Comparison of ENCODE assay signal across 1 cellular context in genomic region chr14:22383515-22384166, GRCh38.
A peak's percentile ranks its signal among the peaks of the same experiment; 100 is the strongest.
TF ChIP-seq lines count a peak whose summit lies in the region.

No MANE protein-coding gene starts in this region.

TF ChIP-seq in GM12878, 131 proteins besides CTCF, POLR2A, EP300 and RAD21 (continued from another document and continues in another):
- TF ChIP-seq PRDM15 (CRISPR knock-in tag; IDR thresholded peaks at IDR 0.05), result peak; percentile 66; the same call in 1 of the 2 replicates
- TF ChIP-seq NR2C2 (IDR thresholded peaks at IDR 0.05; ENCODE audit: borderline replicate concordance, control insufficient read depth, insufficient read length, low read depth), result no peak
- 0 out of 2 replicates have a peak, but pooled peaks have one; percentile 60 for TF ChIP-seq NR2F1 (conservative IDR thresholded peaks at IDR 0.05)
- TF ChIP-seq RUNX3 (IDR thresholded peaks at IDR 0.05; ENCODE audit: low read length), result peak; percentile 48; the same call in 1 of the 2 replicates
- TF ChIP-seq KLF5 (IDR thresholded peaks at IDR 0.05; ENCODE audit: partially characterized antibody), result peak; percentile 82
- TF ChIP-seq ATF7 (IDR thresholded peaks at IDR 0.05; ENCODE audit: low read depth), result peak; percentile 75
- TF ChIP-seq IKZF2 (IDR thresholded peaks at IDR 0.05), result peak in 1 of 2 experiments; percentile 71; a peak in 3 of 4 replicates
- peak; percentile 61; the same call in 1 of the 2 replicates for TF ChIP-seq LARP7 (IDR thresholded peaks at IDR 0.05)
- peak; percentile 94 for TF ChIP-seq SMAD5 (IDR thresholded peaks at IDR 0.05; ENCODE audit: low read depth)
- TF ChIP-seq, protein P1, sequence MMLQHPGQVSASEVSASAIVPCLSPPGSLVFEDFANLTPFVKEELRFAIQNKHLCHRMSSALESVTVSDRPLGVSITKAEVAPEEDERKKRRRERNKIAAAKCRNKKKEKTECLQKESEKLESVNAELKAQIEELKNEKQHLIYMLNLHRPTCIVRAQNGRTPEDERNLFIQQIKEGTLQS (IDR thresholded peaks at IDR 0.05; ENCODE audit: borderline replicate concordance, extremely low read depth, low read depth, low read length), result no peak
- TF ChIP-seq, protein P2, sequence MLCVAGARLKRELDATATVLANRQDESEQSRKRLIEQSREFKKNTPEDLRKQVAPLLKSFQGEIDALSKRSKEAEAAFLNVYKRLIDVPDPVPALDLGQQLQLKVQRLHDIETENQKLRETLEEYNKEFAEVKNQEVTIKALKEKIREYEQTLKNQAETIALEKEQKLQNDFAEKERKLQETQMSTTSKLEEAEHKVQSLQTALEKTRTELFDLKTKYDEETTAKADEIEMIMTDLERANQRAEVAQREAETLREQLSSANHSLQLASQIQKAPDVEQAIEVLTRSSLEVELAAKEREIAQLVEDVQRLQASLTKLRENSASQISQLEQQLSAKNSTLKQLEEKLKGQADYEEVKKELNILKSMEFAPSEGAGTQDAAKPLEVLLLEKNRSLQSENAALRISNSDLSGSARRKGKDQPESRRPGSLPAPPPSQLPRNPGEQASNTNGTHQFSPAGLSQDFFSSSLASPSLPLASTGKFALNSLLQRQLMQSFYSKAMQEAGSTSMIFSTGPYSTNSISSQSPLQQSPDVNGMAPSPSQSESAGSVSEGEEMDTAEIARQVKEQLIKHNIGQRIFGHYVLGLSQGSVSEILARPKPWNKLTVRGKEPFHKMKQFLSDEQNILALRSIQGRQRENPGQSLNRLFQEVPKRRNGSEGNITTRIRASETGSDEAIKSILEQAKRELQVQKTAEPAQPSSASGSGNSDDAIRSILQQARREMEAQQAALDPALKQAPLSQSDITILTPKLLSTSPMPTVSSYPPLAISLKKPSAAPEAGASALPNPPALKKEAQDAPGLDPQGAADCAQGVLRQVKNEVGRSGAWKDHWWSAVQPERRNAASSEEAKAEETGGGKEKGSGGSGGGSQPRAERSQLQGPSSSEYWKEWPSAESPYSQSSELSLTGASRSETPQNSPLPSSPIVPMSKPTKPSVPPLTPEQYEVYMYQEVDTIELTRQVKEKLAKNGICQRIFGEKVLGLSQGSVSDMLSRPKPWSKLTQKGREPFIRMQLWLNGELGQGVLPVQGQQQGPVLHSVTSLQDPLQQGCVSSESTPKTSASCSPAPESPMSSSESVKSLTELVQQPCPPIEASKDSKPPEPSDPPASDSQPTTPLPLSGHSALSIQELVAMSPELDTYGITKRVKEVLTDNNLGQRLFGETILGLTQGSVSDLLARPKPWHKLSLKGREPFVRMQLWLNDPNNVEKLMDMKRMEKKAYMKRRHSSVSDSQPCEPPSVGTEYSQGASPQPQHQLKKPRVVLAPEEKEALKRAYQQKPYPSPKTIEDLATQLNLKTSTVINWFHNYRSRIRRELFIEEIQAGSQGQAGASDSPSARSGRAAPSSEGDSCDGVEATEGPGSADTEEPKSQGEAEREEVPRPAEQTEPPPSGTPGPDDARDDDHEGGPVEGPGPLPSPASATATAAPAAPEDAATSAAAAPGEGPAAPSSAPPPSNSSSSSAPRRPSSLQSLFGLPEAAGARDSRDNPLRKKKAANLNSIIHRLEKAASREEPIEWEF (IDR thresholded peaks at IDR 0.05; ENCODE audit: insufficient replicate concordance, low read depth, low read length), result peak; percentile 91
- TF ChIP-seq KAT2A (conservative IDR thresholded peaks at IDR 0.05; ENCODE audit: control insufficient read depth, low read depth, low read length), result no peak
- peak; percentile 98 for TF ChIP-seq RELA (IDR thresholded peaks at IDR 0.05; ENCODE audit: borderline replicate concordance, partially characterized antibody)
- peak in 1 of 2 experiments; percentile 35; a peak in 1 of 4 replicates for TF ChIP-seq ETV6 (conservative IDR thresholded peaks at IDR 0.05 in 1 of 2, IDR thresholded peaks at IDR 0.05 in 1 of 2; ENCODE audit: borderline replicate concordance in 1 of 2, low read depth in 1 of 2)
- no peak; the same call in 1 of the 2 replicates for TF ChIP-seq ZBTB40 (IDR thresholded peaks at IDR 0.05; ENCODE audit: borderline replicate concordance)
- TF ChIP-seq, protein P3, sequence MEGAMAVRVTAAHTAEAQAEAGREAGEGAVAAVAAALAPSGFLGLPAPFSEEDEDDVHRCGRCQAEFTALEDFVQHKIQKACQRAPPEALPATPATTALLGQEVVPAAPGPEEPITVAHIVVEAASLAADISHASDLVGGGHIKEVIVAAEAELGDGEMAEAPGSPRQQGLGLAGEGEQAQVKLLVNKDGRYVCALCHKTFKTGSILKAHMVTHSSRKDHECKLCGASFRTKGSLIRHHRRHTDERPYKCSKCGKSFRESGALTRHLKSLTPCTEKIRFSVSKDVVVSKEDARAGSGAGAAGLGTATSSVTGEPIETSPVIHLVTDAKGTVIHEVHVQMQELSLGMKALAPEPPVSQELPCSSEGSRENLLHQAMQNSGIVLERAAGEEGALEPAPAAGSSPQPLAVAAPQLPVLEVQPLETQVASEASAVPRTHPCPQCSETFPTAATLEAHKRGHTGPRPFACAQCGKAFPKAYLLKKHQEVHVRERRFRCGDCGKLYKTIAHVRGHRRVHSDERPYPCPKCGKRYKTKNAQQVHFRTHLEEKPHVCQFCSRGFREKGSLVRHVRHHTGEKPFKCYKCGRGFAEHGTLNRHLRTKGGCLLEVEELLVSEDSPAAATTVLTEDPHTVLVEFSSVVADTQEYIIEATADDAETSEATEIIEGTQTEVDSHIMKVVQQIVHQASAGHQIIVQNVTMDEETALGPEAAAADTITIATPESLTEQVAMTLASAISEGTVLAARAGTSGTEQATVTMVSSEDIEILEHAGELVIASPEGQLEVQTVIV (IDR thresholded peaks at IDR 0.05; ENCODE audit: borderline replicate concordance, partially characterized antibody), result no peak
- TF ChIP-seq HSF1 (IDR thresholded peaks at IDR 0.05; ENCODE audit: low read depth, low read length), result no peak
- 0 out of 2 replicates have a peak, but pooled peaks have one; percentile 53 for TF ChIP-seq POLR2AphosphoS2 (IDR thresholded peaks at IDR 0.05; ENCODE audit: low read depth, low read length)
- peak; percentile 87 for TF ChIP-seq NBN (IDR thresholded peaks at IDR 0.05)
- TF ChIP-seq TAF1 (IDR thresholded peaks at IDR 0.05; ENCODE audit: borderline replicate concordance, low read depth, low read length), result no peak
- peak; percentile 47 for TF ChIP-seq MTA2 (IDR thresholded peaks at IDR 0.05; ENCODE audit: low read depth)
- TF ChIP-seq ATF2 (IDR thresholded peaks at IDR 0.05; ENCODE audit: low read length), result peak; percentile 55
- TF ChIP-seq MAX (IDR thresholded peaks at IDR 0.05; ENCODE audit: low read depth, low read length), result 0 out of 2 replicates have a peak, but pooled peaks have one; percentile 21
- TF ChIP-seq MEF2B (IDR thresholded peaks at IDR 0.05; ENCODE audit: partially characterized antibody, poor library complexity, severe bottlenecking), result peak; percentile 99
- TF ChIP-seq FOS (IDR thresholded peaks at IDR 0.05; ENCODE audit: borderline replicate concordance, extremely low read depth, insufficient read length), result no peak
- TF ChIP-seq CBFB (IDR thresholded peaks at IDR 0.05; ENCODE audit: low read depth), result no peak
- no peak for TF ChIP-seq TCF3 (IDR thresholded peaks at IDR 0.05; ENCODE audit: borderline replicate concordance, insufficient read depth, low read depth, low read length)
- TF ChIP-seq SKIL (IDR thresholded peaks at IDR 0.05; ENCODE audit: low read depth, poor library complexity, severe bottlenecking), result peak; percentile 76
- TF ChIP-seq TCF12 (IDR thresholded peaks at IDR 0.05; ENCODE audit: low read depth, low read length), result peak; percentile 46
- TF ChIP-seq ZZZ3 (IDR thresholded peaks at IDR 0.05; ENCODE audit: control insufficient read depth, insufficient read length, low read depth), result no peak
